Comparison of ENCODE assay signal across 1 cellular context in the genomic region with DNA sequence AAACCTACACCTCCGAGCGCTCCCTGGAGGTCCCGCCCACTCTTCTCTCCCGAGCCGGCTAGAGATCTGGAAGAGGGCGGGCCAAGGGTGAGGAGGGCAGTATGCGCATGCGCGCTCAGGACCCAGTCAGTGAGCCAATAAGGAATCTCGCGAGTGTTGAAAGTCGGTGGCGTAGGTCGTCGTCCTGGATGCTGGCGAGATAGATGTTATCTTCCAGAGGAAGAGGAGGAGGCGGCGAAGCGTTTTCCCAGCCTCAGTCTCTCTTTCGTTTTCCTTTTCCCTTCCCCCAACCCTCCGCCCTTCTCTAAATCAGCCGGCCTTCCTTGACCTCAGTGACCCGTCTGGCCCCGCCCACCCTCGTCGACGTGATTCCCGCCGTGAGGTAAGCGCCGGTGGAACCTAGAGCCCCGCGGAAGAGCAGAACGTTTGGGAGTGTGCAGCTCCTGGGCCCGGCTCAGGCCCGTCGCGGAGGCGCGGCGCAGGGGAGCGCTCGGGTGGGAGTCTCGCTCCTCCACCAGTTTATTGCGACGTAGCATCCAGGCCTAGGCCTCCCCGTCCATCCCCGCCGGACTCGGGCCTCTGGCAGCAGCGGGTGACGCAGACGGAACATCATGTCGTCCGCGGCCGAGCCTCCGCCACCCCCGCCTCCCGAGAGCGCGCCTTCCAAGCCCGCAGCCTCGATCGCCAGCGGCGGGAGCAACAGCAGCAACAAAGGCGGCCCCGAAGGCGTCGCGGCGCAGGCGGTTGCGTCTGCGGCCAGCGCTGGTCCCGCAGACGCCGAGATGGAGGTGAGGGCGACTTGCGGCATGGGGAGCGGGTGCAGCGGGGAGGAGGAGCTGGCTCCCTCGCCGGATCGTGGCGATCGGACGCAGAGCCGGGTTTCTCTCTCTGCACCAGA.
TF ChIP-seq lines count a peak whose summit lies in the region.

A gene with protein sequence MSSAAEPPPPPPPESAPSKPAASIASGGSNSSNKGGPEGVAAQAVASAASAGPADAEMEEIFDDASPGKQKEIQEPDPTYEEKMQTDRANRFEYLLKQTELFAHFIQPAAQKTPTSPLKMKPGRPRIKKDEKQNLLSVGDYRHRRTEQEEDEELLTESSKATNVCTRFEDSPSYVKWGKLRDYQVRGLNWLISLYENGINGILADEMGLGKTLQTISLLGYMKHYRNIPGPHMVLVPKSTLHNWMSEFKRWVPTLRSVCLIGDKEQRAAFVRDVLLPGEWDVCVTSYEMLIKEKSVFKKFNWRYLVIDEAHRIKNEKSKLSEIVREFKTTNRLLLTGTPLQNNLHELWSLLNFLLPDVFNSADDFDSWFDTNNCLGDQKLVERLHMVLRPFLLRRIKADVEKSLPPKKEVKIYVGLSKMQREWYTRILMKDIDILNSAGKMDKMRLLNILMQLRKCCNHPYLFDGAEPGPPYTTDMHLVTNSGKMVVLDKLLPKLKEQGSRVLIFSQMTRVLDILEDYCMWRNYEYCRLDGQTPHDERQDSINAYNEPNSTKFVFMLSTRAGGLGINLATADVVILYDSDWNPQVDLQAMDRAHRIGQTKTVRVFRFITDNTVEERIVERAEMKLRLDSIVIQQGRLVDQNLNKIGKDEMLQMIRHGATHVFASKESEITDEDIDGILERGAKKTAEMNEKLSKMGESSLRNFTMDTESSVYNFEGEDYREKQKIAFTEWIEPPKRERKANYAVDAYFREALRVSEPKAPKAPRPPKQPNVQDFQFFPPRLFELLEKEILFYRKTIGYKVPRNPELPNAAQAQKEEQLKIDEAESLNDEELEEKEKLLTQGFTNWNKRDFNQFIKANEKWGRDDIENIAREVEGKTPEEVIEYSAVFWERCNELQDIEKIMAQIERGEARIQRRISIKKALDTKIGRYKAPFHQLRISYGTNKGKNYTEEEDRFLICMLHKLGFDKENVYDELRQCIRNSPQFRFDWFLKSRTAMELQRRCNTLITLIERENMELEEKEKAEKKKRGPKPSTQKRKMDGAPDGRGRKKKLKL (plus strand): TSS at position 389 of the 898 bp plus-strand sequence. CDS start 223 bp downstream, at position 612.

TF ChIP-seq in HepG2, 621 proteins besides CTCF, POLR2A, EP300 and RAD21 (continued from another document and continues in another):
- TF ChIP-seq, protein P1, sequence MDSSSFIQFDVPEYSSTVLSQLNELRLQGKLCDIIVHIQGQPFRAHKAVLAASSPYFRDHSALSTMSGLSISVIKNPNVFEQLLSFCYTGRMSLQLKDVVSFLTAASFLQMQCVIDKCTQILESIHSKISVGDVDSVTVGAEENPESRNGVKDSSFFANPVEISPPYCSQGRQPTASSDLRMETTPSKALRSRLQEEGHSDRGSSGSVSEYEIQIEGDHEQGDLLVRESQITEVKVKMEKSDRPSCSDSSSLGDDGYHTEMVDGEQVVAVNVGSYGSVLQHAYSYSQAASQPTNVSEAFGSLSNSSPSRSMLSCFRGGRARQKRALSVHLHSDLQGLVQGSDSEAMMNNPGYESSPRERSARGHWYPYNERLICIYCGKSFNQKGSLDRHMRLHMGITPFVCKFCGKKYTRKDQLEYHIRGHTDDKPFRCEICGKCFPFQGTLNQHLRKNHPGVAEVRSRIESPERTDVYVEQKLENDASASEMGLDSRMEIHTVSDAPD (CRISPR knock-in tag; IDR thresholded peaks at IDR 0.05): no peak
- TF ChIP-seq SP4 (CRISPR knock-in tag; IDR thresholded peaks at IDR 0.05): no peak; the same call in 1 of the 2 replicates
- TF ChIP-seq ELF1 (CRISPR knock-in tag; IDR thresholded peaks at IDR 0.05): no peak; the same call in 1 of the 2 replicates
- TF ChIP-seq, protein P2, sequence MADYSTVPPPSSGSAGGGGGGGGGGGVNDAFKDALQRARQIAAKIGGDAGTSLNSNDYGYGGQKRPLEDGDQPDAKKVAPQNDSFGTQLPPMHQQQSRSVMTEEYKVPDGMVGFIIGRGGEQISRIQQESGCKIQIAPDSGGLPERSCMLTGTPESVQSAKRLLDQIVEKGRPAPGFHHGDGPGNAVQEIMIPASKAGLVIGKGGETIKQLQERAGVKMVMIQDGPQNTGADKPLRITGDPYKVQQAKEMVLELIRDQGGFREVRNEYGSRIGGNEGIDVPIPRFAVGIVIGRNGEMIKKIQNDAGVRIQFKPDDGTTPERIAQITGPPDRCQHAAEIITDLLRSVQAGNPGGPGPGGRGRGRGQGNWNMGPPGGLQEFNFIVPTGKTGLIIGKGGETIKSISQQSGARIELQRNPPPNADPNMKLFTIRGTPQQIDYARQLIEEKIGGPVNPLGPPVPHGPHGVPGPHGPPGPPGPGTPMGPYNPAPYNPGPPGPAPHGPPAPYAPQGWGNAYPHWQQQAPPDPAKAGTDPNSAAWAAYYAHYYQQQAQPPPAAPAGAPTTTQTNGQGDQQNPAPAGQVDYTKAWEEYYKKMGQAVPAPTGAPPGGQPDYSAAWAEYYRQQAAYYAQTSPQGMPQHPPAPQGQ (CRISPR knock-in tag; IDR thresholded peaks at IDR 0.05; ENCODE audit: borderline replicate concordance): no peak
- no peak; the same call in 1 of the 2 replicates for TF ChIP-seq TOE1 (CRISPR knock-in tag; IDR thresholded peaks at IDR 0.05)
- peak; percentile 47; the same call in 1 of the 2 replicates for TF ChIP-seq FOSL2 (CRISPR knock-in tag; IDR thresholded peaks at IDR 0.05)
- TF ChIP-seq, protein P3, sequence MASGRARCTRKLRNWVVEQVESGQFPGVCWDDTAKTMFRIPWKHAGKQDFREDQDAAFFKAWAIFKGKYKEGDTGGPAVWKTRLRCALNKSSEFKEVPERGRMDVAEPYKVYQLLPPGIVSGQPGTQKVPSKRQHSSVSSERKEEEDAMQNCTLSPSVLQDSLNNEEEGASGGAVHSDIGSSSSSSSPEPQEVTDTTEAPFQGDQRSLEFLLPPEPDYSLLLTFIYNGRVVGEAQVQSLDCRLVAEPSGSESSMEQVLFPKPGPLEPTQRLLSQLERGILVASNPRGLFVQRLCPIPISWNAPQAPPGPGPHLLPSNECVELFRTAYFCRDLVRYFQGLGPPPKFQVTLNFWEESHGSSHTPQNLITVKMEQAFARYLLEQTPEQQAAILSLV (CRISPR knock-in tag; IDR thresholded peaks at IDR 0.05; ENCODE audit: borderline replicate concordance): peak; percentile 44; the same call in 1 of the 2 replicates
- TF ChIP-seq TFDP2 (CRISPR knock-in tag; IDR thresholded peaks at IDR 0.05): no peak; the same call in 1 of the 2 replicates
- no peak for TF ChIP-seq ZBTB4 (CRISPR knock-in tag; IDR thresholded peaks at IDR 0.05; ENCODE audit: borderline replicate concordance)
- peak; percentile 57 for TF ChIP-seq HNRNPLL (IDR thresholded peaks at IDR 0.05; ENCODE audit: low read depth, low read length, poor library complexity, severe bottlenecking)
- no peak for TF ChIP-seq MIER2 (CRISPR knock-in tag; IDR thresholded peaks at IDR 0.05)
- TF ChIP-seq ZNF605 (CRISPR knock-in tag; IDR thresholded peaks at IDR 0.05): no peak
- peak; percentile 82 for TF ChIP-seq ZNF350 (CRISPR knock-in tag; IDR thresholded peaks at IDR 0.05; ENCODE audit: borderline replicate concordance, low read depth)
- no peak for TF ChIP-seq TCF12 (IDR thresholded peaks at IDR 0.05)
- TF ChIP-seq TCF12 (CRISPR knock-in tag; IDR thresholded peaks at IDR 0.05): no peak
- TF ChIP-seq JUND (CRISPR knock-in tag; IDR thresholded peaks at IDR 0.05): peak; percentile 26; the same call in 1 of the 2 replicates
- 0 out of 2 replicates have a peak, but pooled peaks have one; percentile 30 for TF ChIP-seq ZNF296 (CRISPR knock-in tag; conservative IDR thresholded peaks at IDR 0.05)
- TF ChIP-seq MTERF4 (CRISPR knock-in tag; IDR thresholded peaks at IDR 0.05): peak; percentile 77
- TF ChIP-seq, protein P4, sequence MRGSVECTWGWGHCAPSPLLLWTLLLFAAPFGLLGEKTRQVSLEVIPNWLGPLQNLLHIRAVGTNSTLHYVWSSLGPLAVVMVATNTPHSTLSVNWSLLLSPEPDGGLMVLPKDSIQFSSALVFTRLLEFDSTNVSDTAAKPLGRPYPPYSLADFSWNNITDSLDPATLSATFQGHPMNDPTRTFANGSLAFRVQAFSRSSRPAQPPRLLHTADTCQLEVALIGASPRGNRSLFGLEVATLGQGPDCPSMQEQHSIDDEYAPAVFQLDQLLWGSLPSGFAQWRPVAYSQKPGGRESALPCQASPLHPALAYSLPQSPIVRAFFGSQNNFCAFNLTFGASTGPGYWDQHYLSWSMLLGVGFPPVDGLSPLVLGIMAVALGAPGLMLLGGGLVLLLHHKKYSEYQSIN (CRISPR knock-in tag; IDR thresholded peaks at IDR 0.05; ENCODE audit: borderline replicate concordance): no peak
- TF ChIP-seq ZNF891 (CRISPR knock-in tag; IDR thresholded peaks at IDR 0.05): peak; percentile 47; the same call in 1 of the 2 replicates
- TF ChIP-seq SIN3B (IDR thresholded peaks at IDR 0.05; ENCODE audit: low read length): 0 out of 2 replicates have a peak, but pooled peaks have one; percentile 15
- TF ChIP-seq ZBTB21 (CRISPR knock-in tag; IDR thresholded peaks at IDR 0.05): peak; percentile 75
- peak; percentile 89 for TF ChIP-seq KMT2B (CRISPR knock-in tag; IDR thresholded peaks at IDR 0.05)
- TF ChIP-seq, protein P5, sequence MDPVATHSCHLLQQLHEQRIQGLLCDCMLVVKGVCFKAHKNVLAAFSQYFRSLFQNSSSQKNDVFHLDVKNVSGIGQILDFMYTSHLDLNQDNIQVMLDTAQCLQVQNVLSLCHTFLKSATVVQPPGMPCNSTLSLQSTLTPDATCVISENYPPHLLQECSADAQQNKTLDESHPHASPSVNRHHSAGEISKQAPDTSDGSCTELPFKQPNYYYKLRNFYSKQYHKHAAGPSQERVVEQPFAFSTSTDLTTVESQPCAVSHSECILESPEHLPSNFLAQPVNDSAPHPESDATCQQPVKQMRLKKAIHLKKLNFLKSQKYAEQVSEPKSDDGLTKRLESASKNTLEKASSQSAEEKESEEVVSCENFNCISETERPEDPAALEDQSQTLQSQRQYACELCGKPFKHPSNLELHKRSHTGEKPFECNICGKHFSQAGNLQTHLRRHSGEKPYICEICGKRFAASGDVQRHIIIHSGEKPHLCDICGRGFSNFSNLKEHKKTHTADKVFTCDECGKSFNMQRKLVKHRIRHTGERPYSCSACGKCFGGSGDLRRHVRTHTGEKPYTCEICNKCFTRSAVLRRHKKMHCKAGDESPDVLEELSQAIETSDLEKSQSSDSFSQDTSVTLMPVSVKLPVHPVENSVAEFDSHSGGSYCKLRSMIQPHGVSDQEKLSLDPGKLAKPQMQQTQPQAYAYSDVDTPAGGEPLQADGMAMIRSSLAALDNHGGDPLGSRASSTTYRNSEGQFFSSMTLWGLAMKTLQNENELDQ (CRISPR knock-in tag; IDR thresholded peaks at IDR 0.05; ENCODE audit: borderline replicate concordance): no peak
- TF ChIP-seq ZNF264 (CRISPR knock-in tag; IDR thresholded peaks at IDR 0.05): no peak; the same call in 1 of the 2 replicates
- no peak for TF ChIP-seq ZNF230 (CRISPR knock-in tag; IDR thresholded peaks at IDR 0.05)
- TF ChIP-seq ZNF720 (CRISPR knock-in tag; IDR thresholded peaks at IDR 0.05): no peak
- no peak for TF ChIP-seq AGO1 (IDR thresholded peaks at IDR 0.05; ENCODE audit: low read depth, low read length, poor library complexity, severe bottlenecking)
- peak; percentile 72; the same call in 1 of the 2 replicates for TF ChIP-seq GFI1 (CRISPR knock-in tag; IDR thresholded peaks at IDR 0.05; ENCODE audit: borderline replicate concordance)
- 0 out of 2 replicates have a peak, but pooled peaks have one; percentile 50 for TF ChIP-seq ZFP36L2 (CRISPR knock-in tag; IDR thresholded peaks at IDR 0.05)
- no peak for TF ChIP-seq SOX13 (IDR thresholded peaks at IDR 0.05)
- 0 out of 4 replicates have a peak, but pooled peaks of 1 of the 2 experiments have one; percentile 12 for TF ChIP-seq SOX13 (CRISPR knock-in tag; conservative IDR thresholded peaks at IDR 0.05 in 1 of 2, IDR thresholded peaks at IDR 0.05 in 1 of 2)
- no peak for TF ChIP-seq TEAD2 (CRISPR knock-in tag; IDR thresholded peaks at IDR 0.05)
- 0 out of 2 replicates have a peak, but pooled peaks have one; percentile 50 for TF ChIP-seq ERF (CRISPR knock-in tag; IDR thresholded peaks at IDR 0.05)
- no peak for TF ChIP-seq FOXM1 (CRISPR knock-in tag; IDR thresholded peaks at IDR 0.05)
- no peak for TF ChIP-seq REXO4 (CRISPR knock-in tag; IDR thresholded peaks at IDR 0.05; ENCODE audit: borderline replicate concordance)
- peak; percentile 80 for TF ChIP-seq MEF2D (CRISPR knock-in tag; IDR thresholded peaks at IDR 0.05)
- TF ChIP-seq CREB1 (IDR thresholded peaks at IDR 0.05): peak; percentile 71
- TF ChIP-seq CREB1 (CRISPR knock-in tag; IDR thresholded peaks at IDR 0.05): peak; percentile 54; the same call in 1 of the 2 replicates
- peak; percentile 7 for TF ChIP-seq ZNF12 (CRISPR knock-in tag; IDR thresholded peaks at IDR 0.05)
- 0 out of 2 replicates have a peak, but pooled peaks have one; percentile 28 for TF ChIP-seq ZNF451 (CRISPR knock-in tag; IDR thresholded peaks at IDR 0.05)
- TF ChIP-seq HMG20B (CRISPR knock-in tag; conservative IDR thresholded peaks at IDR 0.05): no peak
